8 cellular contexts compared by ENCODE assay signal in the genomic region with DNA sequence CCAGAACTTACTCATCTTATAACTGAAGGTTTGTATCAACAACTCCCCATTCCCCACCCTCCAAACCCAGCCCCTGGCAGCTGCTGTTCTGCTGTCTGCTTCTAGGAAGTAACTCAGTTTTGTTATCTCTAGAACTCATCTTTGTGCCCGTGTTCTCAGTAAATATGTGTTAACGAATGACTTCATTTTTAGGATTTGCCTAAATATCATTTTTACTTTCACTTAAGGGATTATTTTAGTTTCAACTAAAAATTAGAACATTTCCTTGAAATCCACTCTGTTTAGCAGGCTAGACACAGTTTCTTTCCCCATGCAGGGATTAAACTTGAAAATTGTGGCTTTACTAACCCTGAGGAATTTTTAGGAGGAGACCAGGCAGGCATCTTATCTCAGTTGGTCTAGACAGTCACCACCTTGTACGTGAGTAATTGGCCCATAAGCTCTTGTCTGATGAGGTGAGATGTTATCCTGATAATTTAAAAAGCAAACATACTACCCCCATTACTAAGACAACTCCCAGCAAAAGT.
DNase-seq lines count a peak whose midpoint lies in the region; ATAC-seq and TF ChIP-seq lines count a peak whose summit lies in the region.

No MANE protein-coding gene starts in this region.

- ATAC-seq in activated CD8-positive, alpha-beta memory T cell treated with anti-CD3 and anti-CD28 coated beads, Interleukin-2, amount 10 ng/mL, durations not matched to agents 7 days and 5 days = peak; percentile 64
- peak; percentile 31 for ATAC-seq in HG03558 (IDR thresholded peaks at IDR 0.05; ENCODE audit: extremely low read depth, unreplicated experiment)
- ATAC-seq in activated T-cell treated with anti-CD3 and anti-CD28 coated beads, Interleukin-2, amount 50 U/mL, for 72 hours (replicated peaks in 1 of 2) = peak; percentile 58 to 65

- peak overlapping the region; percentile 69 for H3K4me3 Mint-ChIP-seq in activated CD8-positive, alpha-beta memory T cell treated with anti-CD3 and anti-CD28 coated beads, Interleukin-2, amount 10 ng/mL, durations not matched to agents 7 days and 5 days
- H3K4me3 Mint-ChIP-seq in activated T-cell treated with anti-CD3 and anti-CD28 coated beads, Interleukin-2, amount 50 U/mL, for 72 hours = peak overlapping the region; percentile 65 to 79
- H3K4me3 Mint-ChIP-seq in nephron = no peak overlapping the region

- TF ChIP-seq CTCF in nephron (IDR thresholded peaks at IDR 0.05; ENCODE audit: unreplicated experiment in 3 of 3) = no peak

- peaks cover 31% of the 10 kb centered on the region for H3K36me3 Mint-ChIP-seq in activated CD8-positive, alpha-beta memory T cell treated with anti-CD3 and anti-CD28 coated beads, Interleukin-2, amount 10 ng/mL, durations not matched to agents 7 days and 5 days
- H3K36me3 Mint-ChIP-seq in activated T-cell treated with anti-CD3 and anti-CD28 coated beads, Interleukin-2, amount 50 U/mL, for 72 hours (ENCODE audit: insufficient read depth in 2 of 2) = peaks cover 1 to 6% of the 10 kb centered on the region in 2 donors
- no peaks in the 10 kb centered on the region for H3K36me3 Mint-ChIP-seq in nephron (ENCODE audit: low read depth)

- H3K27me3 Mint-ChIP-seq in activated CD8-positive, alpha-beta memory T cell treated with anti-CD3 and anti-CD28 coated beads, Interleukin-2, amount 10 ng/mL, durations not matched to agents 7 days and 5 days = no peaks in the 10 kb centered on the region
- no peaks in the 10 kb centered on the region for H3K27me3 Mint-ChIP-seq in activated T-cell treated with anti-CD3 and anti-CD28 coated beads, Interleukin-2, amount 50 U/mL, for 72 hours (ENCODE audit: low read depth)
- no peaks in the 10 kb centered on the region for H3K27me3 Mint-ChIP-seq in nephron (ENCODE audit: low read depth)

- peaks cover 89% of the 10 kb centered on the region for H3K4me1 Mint-ChIP-seq in activated CD8-positive, alpha-beta memory T cell treated with anti-CD3 and anti-CD28 coated beads, Interleukin-2, amount 10 ng/mL, durations not matched to agents 7 days and 5 days
- H3K4me1 Mint-ChIP-seq in activated T-cell treated with anti-CD3 and anti-CD28 coated beads, Interleukin-2, amount 50 U/mL, for 72 hours (ENCODE audit: low read depth) = peaks cover 100% of the 10 kb centered on the region
- H3K4me1 Mint-ChIP-seq in nephron = peaks cover 63% of the 10 kb centered on the region

- H3K27ac Mint-ChIP-seq in activated CD8-positive, alpha-beta memory T cell treated with anti-CD3 and anti-CD28 coated beads, Interleukin-2, amount 10 ng/mL, durations not matched to agents 7 days and 5 days = peak overlapping the region; percentile 92
- H3K27ac Mint-ChIP-seq in activated T-cell treated with anti-CD3 and anti-CD28 coated beads, Interleukin-2, amount 50 U/mL, for 72 hours = peak overlapping the region; percentile 99
- H3K27ac Mint-ChIP-seq in nephron = peak overlapping the region; percentile 12 to 72 (median 69)

- H3K9me3 Mint-ChIP-seq in activated CD8-positive, alpha-beta memory T cell treated with anti-CD3 and anti-CD28 coated beads, Interleukin-2, amount 10 ng/mL, durations not matched to agents 7 days and 5 days (ENCODE audit: low read depth) = no peaks in the 10 kb centered on the region
- no peaks in the 10 kb centered on the region for H3K9me3 Mint-ChIP-seq in activated T-cell treated with anti-CD3 and anti-CD28 coated beads, Interleukin-2, amount 50 U/mL, for 72 hours
- H3K9me3 Mint-ChIP-seq in nephron = no peaks in the 10 kb centered on the region

- CTCF ChIA-PET in activated CD8-positive, alpha-beta memory T cell treated with anti-CD3 and anti-CD28 coated beads, Interleukin-2, amount 10 ng/mL, durations not matched to agents 7 days and 5 days (lab: Charles Lee) = interaction anchor here (0.6 to 2.7 kb wide), 8 partner anchors 12 to 300 kb away, joined by 3 to 13 read pairs (median 3); a partner anchor contains a TSS

- peak; percentile 64 for DNase-seq in activated CD8-positive, alpha-beta memory T cell treated with anti-CD3 and anti-CD28 coated beads, Interleukin-2, amount 10 ng/mL, durations not matched to agents 7 days and 5 days
- DNase-seq in activated CD8-positive, alpha-beta memory T cell treated with anti-CD3 and anti-CD28 coated beads, Interleukin-2, amount 50 U/mL, for 48 hours = no peak
- DNase-seq in activated T-cell treated with anti-CD3 and anti-CD28 coated beads, Interleukin-2, amount 50 U/mL, for 72 hours = peak; percentile 39 to 46
- no peak for DNase-seq in DMS53 (lab: John Stamatoyannopoulos, UW)
- no peak for DNase-seq in mesenteric fat pad (ENCODE audit: low spot score)
- DNase-seq in DMS114 treated with DMSO at 0.1 percent for 48 hours (lab: John Stamatoyannopoulos, UW; ENCODE audit: unreplicated experiment) = no peak

Comparison
In these comparisons a context has a peak if more than half of its experiments do, and no peak if none do; other contexts are left out.
1. DNase-seq: peak in activated CD8-positive, alpha-beta memory T cell treated with anti-CD3 and anti-CD28 coated beads, Interleukin-2, amount 10 ng/mL, durations not matched to agents 7 days and 5 days (single experiment) and activated T-cell treated with anti-CD3 and anti-CD28 coated beads, Interleukin-2, amount 50 U/mL, for 72 hours (2 of 2); none in activated CD8-positive, alpha-beta memory T cell treated with anti-CD3 and anti-CD28 coated beads, Interleukin-2, amount 50 U/mL, for 48 hours (single experiment), DMS53 (single experiment), mesenteric fat pad (single experiment) and DMS114 treated with DMSO at 0.1 percent for 48 hours (single experiment).
2. H3K4me3 Mint-ChIP-seq: peak in activated CD8-positive, alpha-beta memory T cell treated with anti-CD3 and anti-CD28 coated beads, Interleukin-2, amount 10 ng/mL, durations not matched to agents 7 days and 5 days (single experiment) and activated T-cell treated with anti-CD3 and anti-CD28 coated beads, Interleukin-2, amount 50 U/mL, for 72 hours (2 of 2); none in nephron (0 of 3).
3. Peak in every context shown above with its lines, with median percentiles within 50 percentile points of each other: ATAC-seq and H3K27ac Mint-ChIP-seq.